In the genomic region with DNA sequence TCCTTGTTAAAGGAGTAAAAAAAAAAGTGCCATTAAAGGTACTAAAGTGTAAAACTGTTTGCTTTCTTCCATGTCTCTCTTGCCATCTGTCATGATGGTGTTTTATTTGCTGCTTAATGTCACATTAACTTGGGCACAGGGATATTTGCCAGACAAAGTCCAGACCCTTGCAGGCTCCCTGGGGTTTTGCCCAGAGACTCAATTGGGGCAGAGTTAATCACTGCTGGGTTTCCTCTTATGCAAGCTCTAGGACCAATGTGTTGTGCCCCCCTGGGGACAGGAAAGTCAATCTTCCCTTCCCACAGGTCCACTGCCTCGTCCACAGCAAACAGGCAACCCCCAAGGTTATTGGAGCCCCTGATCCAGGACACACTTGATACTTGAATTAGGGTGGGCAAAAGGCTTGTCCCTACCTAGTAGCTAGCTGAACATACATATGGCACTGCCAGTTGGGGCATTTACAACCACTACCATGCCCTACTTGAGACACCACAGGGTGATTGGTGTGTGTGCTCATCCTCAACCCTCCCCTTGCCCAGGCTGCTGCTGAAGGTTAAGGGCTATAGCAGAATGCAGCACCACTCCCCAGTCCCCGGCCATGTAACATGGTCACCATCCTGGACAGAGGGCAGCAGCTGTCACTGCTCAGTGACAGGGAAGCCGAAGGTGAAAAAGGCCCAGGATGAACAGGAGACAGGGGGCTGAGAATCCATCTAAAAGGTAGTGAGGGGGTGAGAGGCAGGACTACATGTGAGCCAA, we compare ENCODE assay signal across 28 cellular contexts.
"Had no signal": no experiment of that assay in that cellular context is flagged by ENCODE, and none has a peak within 500 bp of the region (broad histone marks: within the 10 kb centered on the region; RNA-seq: fewer than 3 reads in every experiment).

No MANE protein-coding gene starts in this region.

- H3K4me3 ChIP-seq: esophagus squamous epithelium, heart right ventricle, lung, mucosa of descending colon, smooth muscle cell, testis, tibial artery had no signal

- H3K36me3 ChIP-seq: esophagus squamous epithelium, heart right ventricle, tibial artery had no signal

- H3K36me3 Mint-ChIP-seq: immature natural killer cell; memory B cell; naive B cell; natural killer cell treated with Interleukin-12 subunit alpha and Interleukin-12 subunit beta and Interleukin-15 and Interleukin-18, amount 100 ng/mL, for 72 hours; stimulated activated effector memory CD8-positive, alpha-beta T cell treated with anti-CD3 and anti-CD28 coated beads, Interleukin-12 subunit alpha, Interleukin-12 subunit beta, amount 100 ng/mL, for 72 hours; type B pancreatic cell had no signal

- H3K27ac Mint-ChIP-seq: effector memory CD8-positive, alpha-beta T cell; immature natural killer cell; memory B cell; naive B cell; natural killer cell treated with Interleukin-12 subunit alpha and Interleukin-12 subunit beta and Interleukin-15 and Interleukin-18, amount 100 ng/mL, for 72 hours; progenitor cell of endocrine pancreas; stimulated activated effector memory CD8-positive, alpha-beta T cell treated with anti-CD3 and anti-CD28 coated beads, Interleukin-12 subunit alpha, Interleukin-12 subunit beta, amount 100 ng/mL, for 72 hours; type B pancreatic cell had no signal

- H3K27me3 ChIP-seq: esophagus squamous epithelium, heart right ventricle, testis, tibial artery had no signal

- ATAC-seq: effector memory CD8-positive, alpha-beta T cell; mucosa of descending colon; sciatic nerve; stimulated activated effector memory CD8-positive, alpha-beta T cell treated with anti-CD3 and anti-CD28 coated beads, Interleukin-12 subunit alpha, Interleukin-12 subunit beta, amount 100 ng/mL, for 72 hours; stimulated activated naive CD8-positive, alpha-beta T cell treated with anti-CD3 and anti-CD28 coated beads, Interleukin-15, Interleukin-2, amounts not matched to agents 100 U/mL and 50 U/mL, for 24 hours had no signal

- H3K4me3 Mint-ChIP-seq: effector memory CD8-positive, alpha-beta T cell; immature natural killer cell; memory B cell; naive B cell; natural killer cell treated with Interleukin-12 subunit alpha and Interleukin-12 subunit beta and Interleukin-15 and Interleukin-18, amount 100 ng/mL, for 72 hours; neural crest cell; stimulated activated effector memory CD8-positive, alpha-beta T cell treated with anti-CD3 and anti-CD28 coated beads, Interleukin-12 subunit alpha, Interleukin-12 subunit beta, amount 100 ng/mL, for 72 hours; type B pancreatic cell had no signal

- H3K4me1 ChIP-seq: esophagus squamous epithelium, parathyroid adenoma, testis, tibial artery had no signal

- DNase-seq: cortex of kidney; effector memory CD8-positive, alpha-beta T cell; erythroblast; esophagus squamous epithelium; foreskin melanocyte; glutamatergic neuron; hippocampal formation; immature natural killer cell; kidney glomerular epithelial cell; naive B cell; stimulated activated CD4-positive, alpha-beta T cell treated with anti-CD3 and anti-CD28 coated beads, Interleukin-2, amount 100 ng/mL, for 24 hours; stimulated activated CD4-positive, alpha-beta T cell treated with anti-CD3 and anti-CD28 coated beads, Interleukin-4, amount 100 ng/mL, for 24 hours; stimulated activated naive CD8-positive, alpha-beta T cell treated with anti-CD3 and anti-CD28 coated beads, Interleukin-15, Interleukin-2, amounts not matched to agents 100 U/mL and 50 U/mL, for 24 hours; substantia nigra; testis; tibial artery had no signal

- H3K27me3 Mint-ChIP-seq: effector memory CD8-positive, alpha-beta T cell; memory B cell; naive B cell; progenitor cell of endocrine pancreas; type B pancreatic cell had no signal

- H3K27ac ChIP-seq: esophagus squamous epithelium, heart right ventricle, parathyroid adenoma, testis, tibial artery had no signal

- H3K9me3 ChIP-seq: esophagus squamous epithelium, mucosa of descending colon, testis, tibial artery had no signal

- H3K4me1 Mint-ChIP-seq: immature natural killer cell; memory B cell; naive B cell; neural crest cell; stimulated activated effector memory CD8-positive, alpha-beta T cell treated with anti-CD3 and anti-CD28 coated beads, Interleukin-12 subunit alpha, Interleukin-12 subunit beta, amount 100 ng/mL, for 72 hours had no signal

- H3K9me3 Mint-ChIP-seq: effector memory CD8-positive, alpha-beta T cell; memory B cell; stimulated activated effector memory CD8-positive, alpha-beta T cell treated with anti-CD3 and anti-CD28 coated beads, Interleukin-12 subunit alpha, Interleukin-12 subunit beta, amount 100 ng/mL, for 72 hours had no signal
